In genomic region chr1:53825306-53825705, GRCh38 we compare ENCODE assay signal across 9 cellular contexts.
"Had no signal": no experiment of that assay in that cellular context is flagged by ENCODE, and none has a peak within 500 bp of the region (broad histone marks: within the 10 kb centered on the region; RNA-seq: fewer than 3 reads in every experiment).

No MANE protein-coding gene starts in this region.

- H3K9ac ChIP-seq: GM23248 had no signal

- DNase-seq: GM23248, GOT3, H7, HFFc6, KBM-7 had no signal

- H3K4me3 ChIP-seq: GM23248, HAP-1 had no signal

- H2AFZ ChIP-seq: GM23248 had no signal

- H3K9me3 ChIP-seq: HAP-1 had no signal

- H3K27ac ChIP-seq: GM23248, HL-60 had no signal

- ATAC-seq: HCT116, HepG2 had no signal

- H3K4me1 ChIP-seq: HAP-1 had no signal
